ENCODE assay signal across 14 cellular contexts in the genomic region with DNA sequence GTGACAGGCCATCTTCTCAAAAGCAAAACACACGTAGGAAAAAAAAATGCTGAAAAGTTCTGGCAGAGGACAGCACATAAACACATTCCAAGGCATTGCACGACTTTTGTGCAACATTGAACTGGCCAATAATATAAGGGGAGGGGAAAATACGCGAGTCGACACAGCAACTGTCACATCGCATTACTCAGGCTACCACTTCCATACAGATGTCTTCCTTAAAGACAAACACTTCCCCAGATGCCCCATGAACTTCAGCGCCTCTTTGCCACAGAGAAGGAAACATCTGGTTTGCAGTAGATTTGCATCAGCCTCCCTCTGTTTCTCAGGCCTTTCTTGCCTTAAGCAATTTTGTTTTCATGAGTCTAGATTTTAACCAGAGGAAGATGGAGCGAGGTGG.
DNase-seq lines count a peak whose midpoint lies in the region; ATAC-seq and TF ChIP-seq lines count a peak whose summit lies in the region.
"Had no signal": no experiment of that assay in that cellular context is flagged by ENCODE, and none has a peak within 500 bp of the region (broad histone marks: within the 10 kb centered on the region; RNA-seq: fewer than 3 reads in every experiment).

No MANE protein-coding gene starts in this region.

- DNase-seq in MV-4-11 (lab: John Stamatoyannopoulos, UW) (peak; percentile 91), fibroblast of lung (ENCODE audit: low read depth in 2 of 2) (peak in 1 of 2 donors; percentile 99), sciatic nerve (ENCODE audit: low spot score) (no peak), Calu3 (no peak), C1 segment of cervical spinal cord (lab: John Stamatoyannopoulos, UW) (no peak)
- DNase-seq in activated T-cell treated with anti-CD3 and anti-CD28 coated beads, Interleukin-2, amount 50 U/mL, for 1 hour = no peak
- DNase-seq: CD4-positive, alpha-beta memory T cell; cerebellar nuclear complex; NCI-H1436 treated with DMSO at 0.1 percent for 48 hours; Right ventricle myocardium superior had no signal

- no peak for TF ChIP-seq CTCF in fibroblast of lung (conservative IDR thresholded peaks at IDR 0.05 in 1 of 2, IDR thresholded peaks at IDR 0.05 in 1 of 2; ENCODE audit: low read depth in 1 of 2, low read length in 2 of 2)
- no peak for TF ChIP-seq CTCF in Calu3 (IDR thresholded peaks at IDR 0.05; ENCODE audit: unreplicated experiment)

- peak overlapping the region in 9 of 11 experiments; percentile 22 to 83 (median 73); a peak in 17 of 22 replicates for H3K27ac ChIP-seq in BLaER1 treated with 17β-estradiol and CSF1 and Interleukin-3, amounts not matched to agents 10 nM and 100 nM
- no peak overlapping the region for H3K27ac ChIP-seq in fibroblast of lung (ENCODE audit: insufficient read depth, low read length)

- peaks cover 16 to 27% (median 21%) of the 10 kb centered on the region in 11 experiments for H3K9me3 ChIP-seq in BLaER1 treated with 17β-estradiol and CSF1 and Interleukin-3, amounts not matched to agents 10 nM and 100 nM (replicated peaks in 1 of 11)
- H3K9me3 ChIP-seq in fibroblast of lung (ENCODE audit: control insufficient read depth, insufficient read depth, low read depth, low read length) = no peaks in the 10 kb centered on the region

- H3K4me1 Mint-ChIP-seq in Calu3 (ENCODE audit: low read depth, unreplicated experiment) = no peaks in the 10 kb centered on the region
- H3K4me1 Mint-ChIP-seq: CD4-positive, alpha-beta memory T cell had no signal

- peaks cover 11 to 41% (median 30%) of the 10 kb centered on the region in 10 experiments for H3K4me1 ChIP-seq in BLaER1 treated with 17β-estradiol and CSF1 and Interleukin-3, amounts not matched to agents 10 nM and 100 nM
- H3K4me1 ChIP-seq in fibroblast of lung (ENCODE audit: control insufficient read depth, extremely low read depth, insufficient read depth, low read length) = no peaks in the 10 kb centered on the region

- peak overlapping the region in 6 of 11 experiments; percentile 25 to 65 (median 50); a peak in 9 of 22 replicates for H3K9ac ChIP-seq in BLaER1 treated with 17β-estradiol and CSF1 and Interleukin-3, amounts not matched to agents 10 nM and 100 nM
- H3K9ac ChIP-seq in fibroblast of lung (ENCODE audit: insufficient read depth, low read length) = no peak overlapping the region

- no peaks in the 10 kb centered on the region for H4K20me1 ChIP-seq in BLaER1 treated with 17β-estradiol and CSF1 and Interleukin-3, amounts not matched to agents 10 nM and 100 nM
- H4K20me1 ChIP-seq in fibroblast of lung (ENCODE audit: control insufficient read depth, extremely low read depth, insufficient read depth, low read length) = no peaks in the 10 kb centered on the region

- CTCF ChIA-PET in Calu3 (lab: Charles Lee) = no interaction called here

- ATAC-seq in sciatic nerve (peak; percentile 70), GM18511 (IDR thresholded peaks at IDR 0.05; ENCODE audit: unreplicated experiment) (no peak)
- ATAC-seq: activated naive CD4-positive, alpha-beta T cell treated with anti-CD3 and anti-CD28 coated beads, Interleukin-2, amount 50 U/mL, for 72 hours; esophagus mucosa had no signal

- H3K4me2 ChIP-seq in BLaER1 treated with 17β-estradiol and CSF1 and Interleukin-3, amounts not matched to agents 10 nM and 100 nM = peak overlapping the region; percentile 53 to 77 (median 65)
- H3K4me2 ChIP-seq in fibroblast of lung (ENCODE audit: extremely low read depth, insufficient read depth, low read length) = peak overlapping the region; percentile 20

- intact Hi-C loops in sciatic nerve (cut with DNase I) = no loop called here
- intact Hi-C loops in Calu3 (cut with micrococcal nuclease; ENCODE audit: unreplicated experiment) = no loop called here

- no peaks in the 10 kb centered on the region for H3K36me3 ChIP-seq in BLaER1 treated with 17β-estradiol and CSF1 and Interleukin-3, amounts not matched to agents 10 nM and 100 nM
- H3K36me3 ChIP-seq in fibroblast of lung (ENCODE audit: control insufficient read depth, insufficient read depth, low read length) = no peaks in the 10 kb centered on the region

- H3K27me3 Mint-ChIP-seq in Calu3 (ENCODE audit: unreplicated experiment) = peaks cover 87% of the 10 kb centered on the region

- no peak overlapping the region for H3K27ac Mint-ChIP-seq in Calu3 (ENCODE audit: unreplicated experiment)
- H3K27ac Mint-ChIP-seq: activated naive CD4-positive, alpha-beta T cell treated with anti-CD3 and anti-CD28 coated beads, Interleukin-2, amount 50 U/mL, for 72 hours; CD4-positive, alpha-beta memory T cell had no signal

- no TSS peak for BruUV-seq in Calu3 (replicated peaks; lab: Mats Ljungman, UMichigan)

- H3K4me3 ChIP-seq in BLaER1 treated with 17β-estradiol and CSF1 and Interleukin-3, amounts not matched to agents 10 nM and 100 nM = no peak overlapping the region
- no peak overlapping the region for H3K4me3 ChIP-seq in fibroblast of lung (replicated peaks in 1 of 4; ENCODE audit: control extremely low read depth in 1 of 4, insufficient read depth in 1 of 4, low read depth in 3 of 4, low read length in 4 of 4)

- no peaks in the 10 kb centered on the region for H3K27me3 ChIP-seq in BLaER1 treated with 17β-estradiol and CSF1 and Interleukin-3, amounts not matched to agents 10 nM and 100 nM
- no peaks in the 10 kb centered on the region for H3K27me3 ChIP-seq in fibroblast of lung (ENCODE audit: control insufficient read depth, insufficient read depth, low read length)

- H3K4me3 Mint-ChIP-seq in Calu3 (ENCODE audit: low read depth, unreplicated experiment) = no peak overlapping the region
- H3K4me3 Mint-ChIP-seq: CD4-positive, alpha-beta memory T cell had no signal

- H3K36me3 Mint-ChIP-seq in Calu3 (ENCODE audit: insufficient read depth, unreplicated experiment) = no peaks in the 10 kb centered on the region
- H3K36me3 Mint-ChIP-seq: CD4-positive, alpha-beta memory T cell had no signal

- H2AFZ ChIP-seq in fibroblast of lung (ENCODE audit: low read length) = no peak overlapping the region

- H3K79me2 ChIP-seq in fibroblast of lung (ENCODE audit: control insufficient read depth, insufficient read depth, low read length) = no peaks in the 10 kb centered on the region

- no peaks in the 10 kb centered on the region for H3K9me3 Mint-ChIP-seq in Calu3 (ENCODE audit: low read depth, unreplicated experiment)
